Comparison of ENCODE assay signal across 8 cellular contexts in genomic region chr17:18141210-18141803, GRCh38. TPM values are rescaled to one million over a fixed set of nuclear protein-coding genes. Genes with fewer than 3 reads are reported as not detected.
DNase-seq lines count a peak whose midpoint lies in the region; ATAC-seq, FAIRE-seq and TF ChIP-seq lines count a peak whose summit lies in the region.

No MANE protein-coding gene starts in this region.

- peak; percentile 86 for FAIRE-seq in GM12892 (lab: Jason Lieb, UNC)

- TF ChIP-seq CTCF in C4-2B (conservative IDR thresholded peaks at IDR 0.05) = peak; percentile 86

- ATAC-seq in GM18858 (IDR thresholded peaks at IDR 0.05; ENCODE audit: unreplicated experiment) (no peak), GM19324 (IDR thresholded peaks at IDR 0.05; ENCODE audit: low FRiP score, unreplicated experiment) (no peak)

- H3K27ac ChIP-seq in C4-2B = no peak overlapping the region

- TF ChIP-seq POLR2A in GM12892 (IDR thresholded peaks at IDR 0.05; ENCODE audit: low read depth, low read length) = no peak

- DNase-seq in GM12892 (ENCODE audit: insufficient read length) (no peak), NCI-H345 treated with DMSO at 0.1 percent for 48 hours (lab: John Stamatoyannopoulos, UW; ENCODE audit: unreplicated experiment) (peak; percentile 34), globus pallidus (ENCODE audit: low spot score) (peak; percentile 68), renal cortical epithelial cell (ENCODE audit: low read depth) (peak; percentile 58)
- peak; percentile 42 for DNase-seq in activated T-cell treated with anti-CD3 and anti-CD28 coated beads, Interleukin-2, amount 50 U/mL, for 48 hours

RNA-seq across cellular contexts. Expression of gene MYO15A, which starts 32.8 kb away (rescaled TPM):
- 1.8 TPM for polyA plus RNA-seq in GM12892 (2012; ENCODE audit: missing spikeins)
- total RNA-seq in renal cortical epithelial cell = 0.45 TPM in 1 of 2 replicates, not detected in the other

RNA-seq across cellular contexts. Expression of gene ALKBH5, which starts 42.3 kb away (rescaled TPM):
- 61.6 TPM for polyA plus RNA-seq in GM12892 (2012; ENCODE audit: missing spikeins)
- 103 and 124 TPM in 2 replicates for total RNA-seq in renal cortical epithelial cell

RNA-seq across cellular contexts. Expression of gene DRG2, which starts 53.6 kb away (rescaled TPM):
- 25.4 TPM for polyA plus RNA-seq in GM12892 (2012; ENCODE audit: missing spikeins)
- 36.5 and 39.6 TPM in 2 replicates for total RNA-seq in renal cortical epithelial cell
